9 cellular contexts compared by ENCODE assay signal in the genomic region with DNA sequence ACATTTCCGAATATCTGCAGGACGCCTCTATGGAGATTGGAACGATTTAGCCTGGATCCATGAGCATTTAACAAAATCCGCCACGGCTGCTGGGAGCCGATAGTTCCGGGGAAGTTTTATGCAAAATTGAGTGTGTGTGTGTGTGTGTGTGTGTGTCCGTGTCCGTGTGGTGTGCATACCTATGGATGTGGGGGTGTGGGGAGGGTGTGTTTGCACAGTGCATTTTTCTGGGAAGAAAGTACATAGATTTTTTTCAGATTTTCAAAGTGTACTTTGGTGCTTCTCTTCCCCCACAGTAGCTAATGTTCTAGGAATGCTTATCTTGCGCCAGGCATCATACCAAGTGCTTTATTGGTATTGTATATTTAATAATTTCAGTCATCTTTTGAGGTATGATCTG.
"Had no signal": no experiment of that assay in that cellular context is flagged by ENCODE, and none has a peak within 500 bp of the region (broad histone marks: within the 10 kb centered on the region; RNA-seq: fewer than 3 reads in every experiment).

No MANE protein-coding gene starts in this region.

- H3K4me3 ChIP-seq: GM23248, HAP-1 had no signal

- H3K36me3 Mint-ChIP-seq: IgD-negative memory B cell had no signal

- H3K4me3 Mint-ChIP-seq: HFFc6, IgD-negative memory B cell had no signal

- H3K4me1 Mint-ChIP-seq: IgD-negative memory B cell had no signal

- H3K27me3 Mint-ChIP-seq: IgD-negative memory B cell had no signal

- H3K27ac ChIP-seq: GM23248, HL-60 had no signal

- ATAC-seq: HCT116, HepG2 had no signal

- H3K27ac Mint-ChIP-seq: HFFc6, IgD-negative memory B cell had no signal

- H3K36me3 ChIP-seq: HAP-1 had no signal

- DNase-seq: GM23248, GOT3, H7, HFFc6 had no signal

- H3K4me1 ChIP-seq: HAP-1 had no signal
